In the genomic region with DNA sequence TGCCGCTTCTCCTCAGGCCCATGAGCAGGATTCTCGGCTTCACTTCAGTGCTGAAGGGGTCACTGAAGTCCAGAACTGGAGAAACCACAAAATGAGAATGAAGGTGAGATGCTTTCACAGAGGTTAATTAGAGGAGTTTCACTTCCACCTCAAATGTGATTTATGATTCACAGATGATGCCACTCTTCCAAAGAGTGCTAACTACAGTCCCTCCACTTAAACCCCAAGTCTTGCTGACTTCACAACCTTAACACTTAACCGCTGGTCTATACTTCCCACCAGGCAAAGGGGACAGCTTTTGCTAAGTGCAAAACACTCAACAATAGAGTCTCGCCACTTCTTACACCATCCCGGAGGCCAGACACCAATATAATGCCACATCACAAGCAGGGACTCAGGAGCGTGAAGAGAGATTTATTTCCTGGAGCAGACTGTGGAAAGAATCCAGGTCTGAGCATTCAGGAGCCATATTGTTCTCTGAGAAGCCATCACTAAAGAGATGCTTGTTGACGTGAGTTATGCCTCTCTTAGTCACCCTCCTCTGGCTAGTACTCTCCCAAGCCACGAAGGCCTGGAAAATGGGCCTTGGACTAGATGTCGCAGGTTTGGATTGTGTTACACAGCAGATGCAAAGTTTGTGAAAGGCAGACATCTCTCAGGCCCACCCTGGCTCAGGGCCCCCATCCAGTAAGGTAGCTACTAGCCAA, we compare ENCODE assay signal across 10 cellular contexts. TPM values are rescaled to one million over a fixed set of nuclear protein-coding genes. Genes with fewer than 3 reads are reported as not detected.
DNase-seq lines count a peak whose midpoint lies in the region; ATAC-seq and TF ChIP-seq lines count a peak whose summit lies in the region.
"Had no signal": no experiment of that assay in that cellular context is flagged by ENCODE, and none has a peak within 500 bp of the region (broad histone marks: within the 10 kb centered on the region; RNA-seq: fewer than 3 reads in every experiment).

No MANE protein-coding gene starts in this region.

- no peaks in the 10 kb centered on the region for H3K9me3 Mint-ChIP-seq in effector memory CD8-positive, alpha-beta T cell

- H3K27ac ChIP-seq in angular gyrus (ENCODE audit: low read depth, low read length) (peak overlapping the region; percentile 24), Peyer's patch (no peak overlapping the region)

- no peaks in the 10 kb centered on the region for H3K36me3 Mint-ChIP-seq in effector memory CD8-positive, alpha-beta T cell (ENCODE audit: insufficient read depth)

- no peak for DNase-seq in stimulated activated CD4-positive, alpha-beta T cell treated with anti-CD3 and anti-CD28 coated beads, Interleukin-2, amount 100 ng/mL, for 24 hours
- no peak for DNase-seq in foreskin melanocyte
- no peak for DNase-seq in Peyer's patch
- DNase-seq in effector memory CD8-positive, alpha-beta T cell = no peak
- DNase-seq: mesendoderm, NCI-H226 had no signal

- no peak for TF ChIP-seq CTCF in Peyer's patch (IDR thresholded peaks at IDR 0.05)

- ATAC-seq in GM18499 (IDR thresholded peaks at IDR 0.05; ENCODE audit: insufficient read depth, unreplicated experiment) (peak; percentile 95), GM21381 (IDR thresholded peaks at IDR 0.05; ENCODE audit: unreplicated experiment) (peak; percentile 96), HG03108 (IDR thresholded peaks at IDR 0.05; ENCODE audit: unreplicated experiment) (peak; percentile 96)
- ATAC-seq in effector memory CD8-positive, alpha-beta T cell (replicated peaks) = no peak

- H3K36me3 ChIP-seq in Peyer's patch = no peaks in the 10 kb centered on the region

- no peak overlapping the region for H3K4me3 ChIP-seq in Peyer's patch

- H3K9me3 ChIP-seq in Peyer's patch = no peaks in the 10 kb centered on the region

- TF ChIP-seq POLR2A in Peyer's patch (IDR thresholded peaks at IDR 0.05) = no peak

- H3K27me3 ChIP-seq in Peyer's patch = no peaks in the 10 kb centered on the region

- no peak overlapping the region for H3K27ac Mint-ChIP-seq in effector memory CD8-positive, alpha-beta T cell

- H3K4me3 Mint-ChIP-seq in effector memory CD8-positive, alpha-beta T cell = no peak overlapping the region

- no peaks in the 10 kb centered on the region for H3K4me1 ChIP-seq in Peyer's patch

- H3K27me3 Mint-ChIP-seq in effector memory CD8-positive, alpha-beta T cell = peaks cover 13 to 19% of the 10 kb centered on the region in 2 donors

- no peaks in the 10 kb centered on the region for H3K4me1 Mint-ChIP-seq in effector memory CD8-positive, alpha-beta T cell (ENCODE audit: low read depth in 2 of 2)

RNA-seq across cellular contexts. Expression of a gene that starts 24.4 kb away (rescaled TPM):
- 1 to 10 TPM in 2 of 4 donors, under 1 TPM in 2; 0.53 to 5.0 (median 2.9) TPM for total RNA-seq in Peyer's patch

RNA-seq across cellular contexts. Expression of a gene that starts 35.1 kb away (rescaled TPM):
- 10 to 100 TPM; 35.0 to 57.8 (median 44.7) TPM for total RNA-seq in Peyer's patch

RNA-seq across cellular contexts. Expression of a gene that starts 45.3 kb away (rescaled TPM):
- 10 to 100 TPM in 1 of 4 donors, 1 to 10 TPM in 2, under 1 TPM in 1; 0.57 to 11.6 (median 3.0) TPM for total RNA-seq in Peyer's patch
